8 cellular contexts compared by ENCODE assay signal in genomic region chrX:66728818-66729271, GRCh38.
DNase-seq lines count a peak whose midpoint lies in the region; ATAC-seq and TF ChIP-seq lines count a peak whose summit lies in the region.

No MANE protein-coding gene starts in this region.

- H3K4me3 ChIP-seq in MM.1S (ENCODE audit: low read length) (peak overlapping the region; percentile 71), colonic mucosa (peak overlapping the region; percentile 31), liver (ENCODE audit: low read depth in 1 of 3, low read length in 3 of 3) (peak overlapping the region; percentile 40 to 83 (median 67))

- H3K9me2 ChIP-seq in MM.1S (replicated peaks; ENCODE audit: insufficient read depth, low read length): no peaks in the 10 kb centered on the region

- no peaks in the 10 kb centered on the region for H3F3A ChIP-seq in MM.1S (ENCODE audit: insufficient read depth, low read length)

- H4K20me1 ChIP-seq in MM.1S (ENCODE audit: insufficient read depth, low read length): no peaks in the 10 kb centered on the region

- peak overlapping the region; percentile 91 for H2AFZ ChIP-seq in MM.1S (ENCODE audit: low read length)

- H3K4me1 ChIP-seq in MM.1S (ENCODE audit: low read length) (no peaks in the 10 kb centered on the region), colonic mucosa (no peaks in the 10 kb centered on the region), liver (ENCODE audit: control insufficient read depth in 4 of 4, insufficient read depth in 4 of 4, low read length in 3 of 4) (no peaks in the 10 kb centered on the region)

- peak; percentile 67 to 78 for TF ChIP-seq RAD21 in liver (IDR thresholded peaks at IDR 0.05)

- intact Hi-C loops in colonic mucosa (cut with DNase I): loop anchor here (10.0 kb wide), 1 partner anchor 1154 kb away; no protein-coding TSS in a partner anchor

- WGBS in liver: 2% methylated on average over 21 of the region's 21 CpGs

- peak overlapping the region; percentile 75 for H3K9ac ChIP-seq in MM.1S (ENCODE audit: low read length)
- H3K9ac ChIP-seq in colonic mucosa (ENCODE audit: low read depth in 2 of 2, low read length in 2 of 2): no peak overlapping the region
- peak overlapping the region in 1 of 2 donors; percentile 59 for H3K9ac ChIP-seq in liver (ENCODE audit: low read depth in 1 of 2, low read length in 2 of 2)

- H3K9me3 ChIP-seq in MM.1S (replicated peaks; ENCODE audit: insufficient read depth, low read length) (no peaks in the 10 kb centered on the region), colonic mucosa (no peaks in the 10 kb centered on the region), liver (ENCODE audit: control insufficient read depth in 4 of 4, low read length in 3 of 4) (peaks cover 0 to 3% (median 0%) of the 10 kb centered on the region in 4 donors)

- ATAC-seq in GM21737 (IDR thresholded peaks at IDR 0.05; ENCODE audit: unreplicated experiment): peak; percentile 69

- H3K27ac ChIP-seq in MM.1S (ENCODE audit: low read length) (peak overlapping the region; percentile 61; the same call in 1 of the 2 replicates), colonic mucosa (peak overlapping the region; percentile 6), liver (ENCODE audit: low read depth in 1 of 2, low read length in 2 of 2) (peak overlapping the region; percentile 54 to 63)

- DNase-seq in EH (ENCODE audit: low read depth): peak; percentile 80
- peak; percentile 62 for DNase-seq in MM.1S
- peak; percentile 19 for DNase-seq in activated CD4-positive, alpha-beta T cell treated with anti-CD3 and anti-CD28 coated beads for 1 hour
- peak; percentile 62 for DNase-seq in colonic mucosa
- peak; percentile 45 to 58 for DNase-seq in stimulated activated CD4-positive, alpha-beta T cell treated with anti-CD3 and anti-CD28 coated beads, Interleukin-2, amount 100 ng/mL, for 48 hours
- DNase-seq in NCI-H128 (lab: John Stamatoyannopoulos, UW; ENCODE audit: unreplicated experiment): no peak

- H3K36me3 ChIP-seq in MM.1S (replicated peaks; ENCODE audit: insufficient read depth, low read length) (no peaks in the 10 kb centered on the region), colonic mucosa (no peaks in the 10 kb centered on the region), liver (ENCODE audit: control insufficient read depth in 4 of 4, insufficient read depth in 3 of 4, low read depth in 1 of 4, low read length in 3 of 4) (no peaks in the 10 kb centered on the region)

- peak overlapping the region; percentile 18; the same call in 1 of the 2 replicates for H3K4me2 ChIP-seq in MM.1S (ENCODE audit: low read depth, low read length)

- TF ChIP-seq CTCF in MM.1S (IDR thresholded peaks at IDR 0.05; ENCODE audit: low read length) (peak; percentile 82), colonic mucosa (IDR thresholded peaks at IDR 0.05) (peak; percentile 67), liver (IDR thresholded peaks at IDR 0.05; ENCODE audit: low read depth, low read length, missing input control) (peak; percentile 55)

- H3K27me3 ChIP-seq in MM.1S (replicated peaks; ENCODE audit: insufficient read depth, low read length) (no peaks in the 10 kb centered on the region), colonic mucosa (no peaks in the 10 kb centered on the region), liver (ENCODE audit: control insufficient read depth in 4 of 4, insufficient read depth in 4 of 4, low read length in 3 of 4) (no peaks in the 10 kb centered on the region)

- no peaks in the 10 kb centered on the region for H3K79me2 ChIP-seq in MM.1S (ENCODE audit: low read length)

TF ChIP-seq in liver, 16 proteins besides CTCF, POLR2A, EP300 and RAD21:
- TF ChIP-seq TAF1 (conservative IDR thresholded peaks at IDR 0.05): no peak
- TF ChIP-seq FOXA2 (IDR thresholded peaks at IDR 0.05): peak; percentile 6
- TF ChIP-seq, protein P1, sequence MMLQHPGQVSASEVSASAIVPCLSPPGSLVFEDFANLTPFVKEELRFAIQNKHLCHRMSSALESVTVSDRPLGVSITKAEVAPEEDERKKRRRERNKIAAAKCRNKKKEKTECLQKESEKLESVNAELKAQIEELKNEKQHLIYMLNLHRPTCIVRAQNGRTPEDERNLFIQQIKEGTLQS (IDR thresholded peaks at IDR 0.05): no peak
- TF ChIP-seq JUND (IDR thresholded peaks at IDR 0.05): no peak
- TF ChIP-seq YY1 (IDR thresholded peaks at IDR 0.05): peak; percentile 97
- TF ChIP-seq GABPA (IDR thresholded peaks at IDR 0.05 in 1 of 2, conservative IDR thresholded peaks at IDR 0.05 in 1 of 2): no peak
- no peak for TF ChIP-seq HNF4G (IDR thresholded peaks at IDR 0.05)
- peak in 1 of 2 donors; percentile 19 for TF ChIP-seq HNF4A (conservative IDR thresholded peaks at IDR 0.05)
- no peak for TF ChIP-seq FOXA1 (IDR thresholded peaks at IDR 0.05)
- no peak for TF ChIP-seq SP1 (IDR thresholded peaks at IDR 0.05)
- no peak for TF ChIP-seq EGR1 (IDR thresholded peaks at IDR 0.05; ENCODE audit: low read depth in 2 of 2)
- TF ChIP-seq RXRA (IDR thresholded peaks at IDR 0.05): peak; percentile 38 to 56
TF ChIP-seq in liver: peak in this region for 4.

Comparison
In these comparisons a context has a peak if more than half of its experiments do, and no peak if none do; other contexts are left out.
1. H3K27ac ChIP-seq: peak in every context shown above with its lines; median percentile 61 in MM.1S; 58 in liver; 6 in colonic mucosa.